ENCODE assay signal across 1 cellular context in genomic region chr12:122078141-122079037, GRCh38.
TF ChIP-seq lines count a peak whose summit lies in the region.

Gene MLXIP (plus strand): TSS chr12:122078756. CDS start chr12:122078854, 98 bp downstream.

TF ChIP-seq in HepG2, 621 proteins besides CTCF, POLR2A, EP300 and RAD21 (continued from another document and continues in another):
- TF ChIP-seq FOXP4 (CRISPR knock-in tag; IDR thresholded peaks at IDR 0.05) (peak; percentile 22; the same call in 1 of the 2 replicates), AGO1 (IDR thresholded peaks at IDR 0.05; ENCODE audit: low read depth, low read length, poor library complexity, severe bottlenecking) (peak; percentile 75), CCDC6 (CRISPR knock-in tag; IDR thresholded peaks at IDR 0.05) (no peak; the same call in 1 of the 2 replicates), THYN1 (CRISPR knock-in tag; IDR thresholded peaks at IDR 0.05; ENCODE audit: borderline replicate concordance, low read depth) (no peak), GATAD1 (CRISPR knock-in tag; IDR thresholded peaks at IDR 0.05) (peak; percentile 20; the same call in 1 of the 2 replicates), ZNF503 (CRISPR knock-in tag; IDR thresholded peaks at IDR 0.05) (peak; percentile 64; the same call in 1 of the 2 replicates), MAZ (IDR thresholded peaks at IDR 0.05; ENCODE audit: borderline replicate concordance, low read depth, low read length) (no peak), MAZ (CRISPR knock-in tag; IDR thresholded peaks at IDR 0.05; ENCODE audit: low read depth) (peak; percentile 72), HNF1B (CRISPR knock-in tag; IDR thresholded peaks at IDR 0.05) (peak; percentile 59), SP4 (CRISPR knock-in tag; IDR thresholded peaks at IDR 0.05) (peak; percentile 72; the same call in 1 of the 2 replicates), ZNF557 (CRISPR knock-in tag; IDR thresholded peaks at IDR 0.05) (no peak), POGZ (CRISPR knock-in tag; IDR thresholded peaks at IDR 0.05) (peak; percentile 30; the same call in 1 of the 2 replicates), ZBTB4 (CRISPR knock-in tag; IDR thresholded peaks at IDR 0.05; ENCODE audit: borderline replicate concordance) (no peak), ZNF768 (CRISPR knock-in tag; IDR thresholded peaks at IDR 0.05) (no peak; the same call in 1 of the 2 replicates), ZNF766 (CRISPR knock-in tag; IDR thresholded peaks at IDR 0.05; ENCODE audit: borderline replicate concordance) (peak; percentile 90; the same call in 1 of the 2 replicates), FOXA3 (CRISPR knock-in tag; IDR thresholded peaks at IDR 0.05) (peak; percentile 28; the same call in 1 of the 2 replicates), JUNB (CRISPR knock-in tag; IDR thresholded peaks at IDR 0.05; ENCODE audit: borderline replicate concordance) (no peak), GABPB1 (CRISPR knock-in tag; IDR thresholded peaks at IDR 0.05) (peak; percentile 64; the same call in 1 of the 2 replicates), ZNF737 (CRISPR knock-in tag; IDR thresholded peaks at IDR 0.05; ENCODE audit: borderline replicate concordance) (no peak), LCORL (IDR thresholded peaks at IDR 0.05) (no peak), LCORL (CRISPR knock-in tag; IDR thresholded peaks at IDR 0.05) (no peak), HOXA9 (CRISPR knock-in tag; IDR thresholded peaks at IDR 0.05; ENCODE audit: borderline replicate concordance) (peak; percentile 11; the same call in 1 of the 2 replicates), MBNL3 (CRISPR knock-in tag; conservative IDR thresholded peaks at IDR 0.05) (no peak), PBX3 (CRISPR knock-in tag; IDR thresholded peaks at IDR 0.05; ENCODE audit: borderline replicate concordance) (0 out of 2 replicates have a peak, but pooled peaks have one; percentile 71), CBX1 (IDR thresholded peaks at IDR 0.05; ENCODE audit: low read depth) (no peak), ZNF230 (CRISPR knock-in tag; IDR thresholded peaks at IDR 0.05) (no peak; the same call in 1 of the 2 replicates), DMTF1 (CRISPR knock-in tag; IDR thresholded peaks at IDR 0.05) (no peak), ZNF101 (CRISPR knock-in tag; IDR thresholded peaks at IDR 0.05; ENCODE audit: borderline replicate concordance, low read depth) (no peak; the same call in 1 of the 2 replicates), NKX3-1 (CRISPR knock-in tag; IDR thresholded peaks at IDR 0.05) (peak; percentile 90; the same call in 1 of the 2 replicates), BHLHE40 (IDR thresholded peaks at IDR 0.05; ENCODE audit: low read length) (no peak), SRY (CRISPR knock-in tag; IDR thresholded peaks at IDR 0.05) (peak; percentile 74), ZNF891 (CRISPR knock-in tag; IDR thresholded peaks at IDR 0.05) (no peak; the same call in 1 of the 2 replicates), CEBPG (CRISPR knock-in tag; IDR thresholded peaks at IDR 0.05) (no peak), ZNF512 (CRISPR knock-in tag; IDR thresholded peaks at IDR 0.05) (no peak), BCL6 (CRISPR knock-in tag; IDR thresholded peaks at IDR 0.05) (no peak; the same call in 1 of the 2 replicates)
- TF ChIP-seq, protein P1, sequence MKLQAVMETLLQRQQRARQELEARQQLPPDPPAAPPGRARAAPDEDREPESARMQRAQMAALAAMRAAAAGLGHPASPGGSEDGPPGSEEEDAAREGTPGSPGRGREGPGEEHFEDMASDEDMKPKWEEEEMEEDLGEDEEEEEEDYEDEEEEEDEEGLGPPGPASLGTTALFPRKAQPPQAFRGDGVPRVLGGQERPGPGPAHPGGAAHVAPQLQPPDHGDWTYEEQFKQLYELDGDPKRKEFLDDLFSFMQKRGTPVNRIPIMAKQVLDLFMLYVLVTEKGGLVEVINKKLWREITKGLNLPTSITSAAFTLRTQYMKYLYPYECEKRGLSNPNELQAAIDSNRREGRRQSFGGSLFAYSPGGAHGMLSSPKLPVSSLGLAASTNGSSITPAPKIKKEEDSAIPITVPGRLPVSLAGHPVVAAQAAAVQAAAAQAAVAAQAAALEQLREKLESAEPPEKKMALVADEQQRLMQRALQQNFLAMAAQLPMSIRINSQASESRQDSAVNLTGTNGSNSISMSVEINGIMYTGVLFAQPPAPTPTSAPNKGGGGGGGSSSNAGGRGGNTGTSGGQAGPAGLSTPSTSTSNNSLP (IDR thresholded peaks at IDR 0.05; ENCODE audit: low read depth, low read length), result no peak
- TF ChIP-seq, protein P2, sequence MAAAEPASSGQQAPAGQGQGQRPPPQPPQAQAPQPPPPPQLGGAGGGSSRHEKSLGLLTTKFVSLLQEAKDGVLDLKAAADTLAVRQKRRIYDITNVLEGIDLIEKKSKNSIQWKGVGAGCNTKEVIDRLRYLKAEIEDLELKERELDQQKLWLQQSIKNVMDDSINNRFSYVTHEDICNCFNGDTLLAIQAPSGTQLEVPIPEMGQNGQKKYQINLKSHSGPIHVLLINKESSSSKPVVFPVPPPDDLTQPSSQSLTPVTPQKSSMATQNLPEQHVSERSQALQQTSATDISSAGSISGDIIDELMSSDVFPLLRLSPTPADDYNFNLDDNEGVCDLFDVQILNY (CRISPR knock-in tag; conservative IDR thresholded peaks at IDR 0.05), result 0 out of 2 replicates have a peak, but pooled peaks have one; percentile 19
- TF ChIP-seq, protein P3, sequence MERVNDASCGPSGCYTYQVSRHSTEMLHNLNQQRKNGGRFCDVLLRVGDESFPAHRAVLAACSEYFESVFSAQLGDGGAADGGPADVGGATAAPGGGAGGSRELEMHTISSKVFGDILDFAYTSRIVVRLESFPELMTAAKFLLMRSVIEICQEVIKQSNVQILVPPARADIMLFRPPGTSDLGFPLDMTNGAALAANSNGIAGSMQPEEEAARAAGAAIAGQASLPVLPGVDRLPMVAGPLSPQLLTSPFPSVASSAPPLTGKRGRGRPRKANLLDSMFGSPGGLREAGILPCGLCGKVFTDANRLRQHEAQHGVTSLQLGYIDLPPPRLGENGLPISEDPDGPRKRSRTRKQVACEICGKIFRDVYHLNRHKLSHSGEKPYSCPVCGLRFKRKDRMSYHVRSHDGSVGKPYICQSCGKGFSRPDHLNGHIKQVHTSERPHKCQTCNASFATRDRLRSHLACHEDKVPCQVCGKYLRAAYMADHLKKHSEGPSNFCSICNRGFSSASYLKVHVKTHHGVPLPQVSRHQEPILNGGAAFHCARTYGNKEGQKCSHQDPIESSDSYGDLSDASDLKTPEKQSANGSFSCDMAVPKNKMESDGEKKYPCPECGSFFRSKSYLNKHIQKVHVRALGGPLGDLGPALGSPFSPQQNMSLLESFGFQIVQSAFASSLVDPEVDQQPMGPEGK (CRISPR knock-in tag; IDR thresholded peaks at IDR 0.05), result peak; percentile 83
